ENCODE assay signal across 9 cellular contexts in the genomic region with DNA sequence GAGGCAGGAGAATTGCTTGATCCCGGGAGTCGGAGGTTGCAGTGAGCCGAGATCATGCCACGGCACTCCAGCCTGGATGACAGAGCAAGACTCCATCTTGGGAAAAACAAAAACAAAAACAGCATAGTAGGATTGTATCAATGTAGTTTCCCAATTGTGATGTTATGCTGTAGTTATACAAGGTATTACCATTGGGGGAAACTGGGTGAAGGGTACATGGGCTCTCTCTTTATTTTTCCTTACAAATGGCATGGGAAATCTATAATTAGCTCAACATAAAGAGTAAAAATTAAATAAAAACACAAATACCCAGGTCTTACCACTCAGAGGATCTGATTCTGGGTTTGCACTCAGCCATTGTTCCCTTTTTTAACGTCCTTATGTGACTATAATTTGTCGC.
"Had no signal": no experiment of that assay in that cellular context is flagged by ENCODE, and none has a peak within 500 bp of the region (broad histone marks: within the 10 kb centered on the region; RNA-seq: fewer than 3 reads in every experiment).

No MANE protein-coding gene starts in this region.

- H3K27ac ChIP-seq: VCaP, WERI-Rb-1 had no signal

- ATAC-seq: activated CD4-positive, alpha-beta T cell treated with anti-CD3 and anti-CD28 coated beads for 36 hours; activated CD4-positive, CD25-positive, alpha-beta regulatory T cell treated with anti-CD3 and anti-CD28 coated beads, Interleukin-2, amount 50 U/mL, for 24 hours; activated CD8-positive, alpha-beta memory T cell treated with anti-CD3 and anti-CD28 coated beads, Interleukin-2, amount 10 ng/mL, durations not matched to agents 7 days and 5 days; activated CD8-positive, alpha-beta T cell treated with anti-CD3 and anti-CD28 coated beads for 36 hours; activated CD8-positive, alpha-beta T cell treated with anti-CD3 and anti-CD28 coated beads, Interleukin-2, amount 10 ng/mL, durations not matched to agents 7 days and 5 days; T-helper 17 cell; WTC11 had no signal
